15 cellular contexts compared by ENCODE assay signal in the genomic region with DNA sequence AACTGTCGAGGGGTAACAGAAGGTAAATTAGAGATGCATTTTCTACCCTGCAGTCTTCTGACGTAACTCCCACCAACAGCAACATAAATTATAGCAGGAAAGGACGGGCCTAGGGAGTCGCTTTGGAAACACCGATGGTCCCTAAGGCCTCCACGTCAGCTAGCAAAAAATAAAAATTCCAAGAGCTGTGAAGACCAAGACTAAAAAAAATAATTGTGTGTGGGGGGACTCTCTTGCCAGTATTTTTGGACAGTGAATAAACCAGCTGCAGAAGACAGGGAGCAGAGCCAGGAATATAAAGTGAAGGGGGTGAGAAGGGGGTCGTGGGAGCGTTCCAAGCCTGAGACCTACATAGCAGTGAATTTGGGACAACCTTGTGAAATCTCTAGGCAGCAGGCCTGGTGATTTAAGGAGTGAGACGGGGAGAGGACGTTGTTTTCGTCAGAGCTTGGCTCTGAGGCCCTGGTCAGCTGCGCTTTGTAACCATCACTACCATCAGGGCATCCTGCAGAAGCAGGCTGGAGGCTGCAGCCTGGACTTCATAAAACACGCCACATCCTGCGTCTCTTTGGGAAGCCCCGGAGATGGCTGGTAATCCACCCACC.
DNase-seq lines count a peak whose midpoint lies in the region; ATAC-seq and TF ChIP-seq lines count a peak whose summit lies in the region.
"Had no signal": no experiment of that assay in that cellular context is flagged by ENCODE, and none has a peak within 500 bp of the region (broad histone marks: within the 10 kb centered on the region; RNA-seq: fewer than 3 reads in every experiment).

No MANE protein-coding gene starts in this region.

- H3K27me3 ChIP-seq in breast epithelium (no peaks in the 10 kb centered on the region), mammary epithelial cell (ENCODE audit: insufficient read depth, low read length) (no peaks in the 10 kb centered on the region), right cardiac atrium (ENCODE audit: control insufficient read depth, insufficient read depth) (no peaks in the 10 kb centered on the region), aorta (ENCODE audit: control insufficient read depth in 1 of 2, insufficient read depth in 2 of 2, low read length in 1 of 2) (no peaks in the 10 kb centered on the region), MM.1S (replicated peaks; ENCODE audit: insufficient read depth, low read length) (no peaks in the 10 kb centered on the region)
- H3K27me3 ChIP-seq: tibial nerve had no signal

- in situ Hi-C loops in mammary epithelial cell (cut with MboI; ENCODE audit: low sequenced_read_pairs in 2 of 2): no loop called here

- H3F3A ChIP-seq in MM.1S (ENCODE audit: insufficient read depth, low read length): no peaks in the 10 kb centered on the region

- dilution Hi-C loops in mammary epithelial cell (cut with HindIII; ENCODE audit: low sequenced_read_pairs): no loop called here

- H2AFZ ChIP-seq in mammary epithelial cell (ENCODE audit: low read depth, low read length) (no peak overlapping the region), MM.1S (ENCODE audit: low read length) (no peak overlapping the region)

- ATAC-seq in right cardiac atrium: peak; percentile 92 to 93
- peak; percentile 83 for ATAC-seq in aorta (ENCODE audit: low FRiP score)
- no peak for ATAC-seq in GM21619 (IDR thresholded peaks at IDR 0.05; ENCODE audit: unreplicated experiment)
- ATAC-seq: A549 had no signal

- no peaks in the 10 kb centered on the region for H3K79me2 ChIP-seq in mammary epithelial cell (ENCODE audit: insufficient read depth, low read length)
- no peaks in the 10 kb centered on the region for H3K79me2 ChIP-seq in MM.1S (ENCODE audit: low read length)

- 72% methylated on average over 12 of the region's 15 CpGs for WGBS in mammary epithelial cell (ENCODE audit: low coverage, missing lambda C conversion rate)
- 52% methylated on average over 15 of the region's 15 CpGs for WGBS in right cardiac atrium
- 7 to 15% methylated on average over 15 of the region's 15 CpGs for WGBS in aorta, 2 donors

- DNase-seq in breast epithelium (ENCODE audit: low spot score in 2 of 2) (peak in 1 of 2 donors; percentile 40), mammary epithelial cell (no peak), right cardiac atrium (peak; percentile 85 to 87 (median 87)), pons (ENCODE audit: low spot score) (peak; percentile 57), aorta (peak; percentile 73 to 80), SK-N-DZ (ENCODE audit: low spot score) (no peak), MM.1S (no peak)
- DNase-seq: cerebellar nuclear complex, mesendoderm, NCI-H1694, NCI-H69 had no signal

- no peaks in the 10 kb centered on the region for H3K9me2 ChIP-seq in MM.1S (replicated peaks; ENCODE audit: insufficient read depth, low read length)

- H3K27ac ChIP-seq in breast epithelium (peak overlapping the region; percentile 16 to 48), mammary epithelial cell (ENCODE audit: insufficient read depth, low read depth, low read length) (no peak overlapping the region), right cardiac atrium (ENCODE audit: low read length) (peak overlapping the region; percentile 36), aorta (ENCODE audit: low read depth in 1 of 2, low read length in 2 of 2) (no peak overlapping the region), MM.1S (ENCODE audit: low read length) (no peak overlapping the region)
- H3K27ac ChIP-seq: A549, epithelial cell of prostate had no signal

- no peak overlapping the region for H3K4me3 ChIP-seq in breast epithelium
- no peak overlapping the region for H3K4me3 ChIP-seq in mammary epithelial cell (replicated peaks in 1 of 3; ENCODE audit: insufficient read depth in 1 of 3, low read depth in 2 of 3, low read length in 3 of 3)
- H3K4me3 ChIP-seq in right cardiac atrium (ENCODE audit: low read length): no peak overlapping the region
- H3K4me3 ChIP-seq in aorta (ENCODE audit: low read length in 2 of 2): no peak overlapping the region
- no peak overlapping the region for H3K4me3 ChIP-seq in MM.1S (ENCODE audit: low read length)
- H3K4me3 ChIP-seq: A549, tibial nerve had no signal

- no peak overlapping the region for H3K4me2 ChIP-seq in mammary epithelial cell (ENCODE audit: insufficient read depth, low read depth, low read length)
- H3K4me2 ChIP-seq in MM.1S (ENCODE audit: low read depth, low read length): no peak overlapping the region
- H3K4me2 ChIP-seq: A549 had no signal

- H3K9me3 ChIP-seq in breast epithelium (peaks cover 7 to 17% of the 10 kb centered on the region in 2 donors), mammary epithelial cell (replicated peaks; ENCODE audit: insufficient read depth, low read length) (peaks cover 13% of the 10 kb centered on the region), right cardiac atrium (ENCODE audit: control insufficient read depth, low read length) (peaks cover 2% of the 10 kb centered on the region), aorta (ENCODE audit: control insufficient read depth, low read length) (peaks cover 2% of the 10 kb centered on the region), MM.1S (replicated peaks; ENCODE audit: insufficient read depth, low read length) (no peaks in the 10 kb centered on the region)

- intact Hi-C loops in breast epithelium (cut with DNase I; ENCODE audit: low total_unique reads) (no loop called here), mammary epithelial cell (cut with micrococcal nuclease) (no loop called here), right cardiac atrium (cut with DNase I) (no loop called here), aorta (cut with DNase I) (no loop called here)

- CTCF ChIA-PET in mammary epithelial cell (lab: Charles Lee; ENCODE audit: low non-redundant PET): no interaction called here

- no peak for TF ChIP-seq POLR2A in breast epithelium (IDR thresholded peaks at IDR 0.05)

- H4K20me1 ChIP-seq in mammary epithelial cell (ENCODE audit: insufficient read depth, low read length) (no peaks in the 10 kb centered on the region), MM.1S (ENCODE audit: insufficient read depth, low read length) (no peaks in the 10 kb centered on the region)

- TF ChIP-seq CTCF in breast epithelium (IDR thresholded peaks at IDR 0.05) (no peak), mammary epithelial cell (conservative IDR thresholded peaks at IDR 0.05 in 1 of 2, IDR thresholded peaks at IDR 0.05 in 1 of 2; ENCODE audit: extremely low read depth in 1 of 2, insufficient read depth in 1 of 2, low read depth in 1 of 2, low read length in 2 of 2) (no peak), MM.1S (IDR thresholded peaks at IDR 0.05; ENCODE audit: low read length) (no peak)

- no peak overlapping the region for H3K9ac ChIP-seq in mammary epithelial cell (ENCODE audit: insufficient read depth, low read length)
- H3K9ac ChIP-seq in MM.1S (ENCODE audit: low read length): no peak overlapping the region

- no peaks in the 10 kb centered on the region for H3K4me1 ChIP-seq in breast epithelium
- H3K4me1 ChIP-seq in mammary epithelial cell (ENCODE audit: insufficient read depth, low read length): no peaks in the 10 kb centered on the region
- H3K4me1 ChIP-seq in right cardiac atrium (ENCODE audit: control insufficient read depth, insufficient read depth, low read length): no peaks in the 10 kb centered on the region
- no peaks in the 10 kb centered on the region for H3K4me1 ChIP-seq in aorta (ENCODE audit: control insufficient read depth in 1 of 2, insufficient read depth in 2 of 2, low read length in 2 of 2)
- H3K4me1 ChIP-seq in MM.1S (ENCODE audit: low read length): no peaks in the 10 kb centered on the region
- H3K4me1 ChIP-seq: A549 had no signal

- H3K36me3 ChIP-seq in breast epithelium (no peaks in the 10 kb centered on the region), mammary epithelial cell (ENCODE audit: insufficient read depth, low read length) (no peaks in the 10 kb centered on the region), aorta (ENCODE audit: control insufficient read depth in 1 of 2, insufficient read depth in 2 of 2, low read length in 1 of 2) (no peaks in the 10 kb centered on the region), MM.1S (replicated peaks; ENCODE audit: insufficient read depth, low read length) (no peaks in the 10 kb centered on the region)
- H3K36me3 ChIP-seq: tibial nerve had no signal

- BruUV-seq in mammary epithelial cell (replicated peaks; lab: Mats Ljungman, UMichigan): no TSS peak

Comparison
In these comparisons a context has a peak if more than half of its experiments do, and no peak if none do; other contexts are left out.
1. H3K27ac ChIP-seq: peak in breast epithelium (2 of 2) and right cardiac atrium (single experiment); none in mammary epithelial cell (single experiment), aorta (0 of 2) and MM.1S (single experiment).
2. DNase-seq: peak in right cardiac atrium (3 of 3), pons (single experiment) and aorta (2 of 2); none in mammary epithelial cell (single experiment), SK-N-DZ (single experiment) and MM.1S (single experiment).